ENCODE assay signal across 2 cellular contexts in genomic region chr15:61889706-61890105, GRCh38.
TF ChIP-seq lines count a peak whose summit lies in the region.

No MANE protein-coding gene starts in this region.

TF ChIP-seq in A549, 52 proteins besides CTCF, POLR2A, EP300 and RAD21 (continued from another document):
- no peak for TF ChIP-seq RARB (CRISPR knock-in tag; IDR thresholded peaks at IDR 0.05)

TF ChIP-seq in IMR-90, 13 proteins besides CTCF, POLR2A, EP300 and RAD21 (continued from another document):
- TF ChIP-seq ELK1 (IDR thresholded peaks at IDR 0.05; ENCODE audit: borderline replicate concordance, low read depth, low read length) (no peak), MXI1 (IDR thresholded peaks at IDR 0.05; ENCODE audit: borderline replicate concordance, low read depth, low read length) (no peak), CHD1 (IDR thresholded peaks at IDR 0.05; ENCODE audit: low read depth, low read length) (no peak), RCOR1 (IDR thresholded peaks at IDR 0.05; ENCODE audit: insufficient replicate concordance, low read length) (no peak), MAFK (IDR thresholded peaks at IDR 0.05; ENCODE audit: low read depth, low read length) (no peak), MAZ (IDR thresholded peaks at IDR 0.05; ENCODE audit: borderline replicate concordance, low read depth, low read length) (no peak), SMC3 (IDR thresholded peaks at IDR 0.05; ENCODE audit: low read depth, low read length) (no peak)
